ENCODE assay signal across 30 cellular contexts in genomic region chr2:160835166-160835565, GRCh38.
"Had no signal": no experiment of that assay in that cellular context is flagged by ENCODE, and none has a peak within 500 bp of the region (broad histone marks: within the 10 kb centered on the region; RNA-seq: fewer than 3 reads in every experiment).

No MANE protein-coding gene starts in this region.

- H3K4me3 ChIP-seq: esophagus squamous epithelium, gastrocnemius medialis, heart left ventricle had no signal

- H3K27ac ChIP-seq: brain microvascular endothelial cell, epithelial cell of prostate, esophagus squamous epithelium, foreskin keratinocyte, gastrocnemius medialis, heart left ventricle, WERI-Rb-1 had no signal

- H3K9me3 ChIP-seq: esophagus squamous epithelium, gastrocnemius medialis had no signal

- H3K27me3 ChIP-seq: brain microvascular endothelial cell, esophagus squamous epithelium, foreskin keratinocyte, gastrocnemius medialis, heart left ventricle had no signal

- H3K36me3 ChIP-seq: brain microvascular endothelial cell, esophagus squamous epithelium, gastrocnemius medialis, heart left ventricle, WERI-Rb-1 had no signal

- DNase-seq: activated B cell treated with CpG ODN at 0.5 μM for 24 hours; activated CD4-positive, alpha-beta T cell treated with anti-CD3 and anti-CD28 coated beads for 48 hours; activated CD4-positive, alpha-beta T cell treated with anti-CD3 and anti-CD28 coated beads, Interleukin-2, amount 50 U/mL, for 1 hour; activated CD4-positive, alpha-beta T cell treated with anti-CD3 and anti-CD28 coated beads, Interleukin-2, amount 50 U/mL, for 48 hours; activated CD8-positive, alpha-beta memory T cell treated with anti-CD3 and anti-CD28 coated beads for 24 hours; activated CD8-positive, alpha-beta T cell treated with anti-CD3 and anti-CD28 coated beads for 36 hours; activated effector memory CD4-positive, alpha-beta T cell treated with Interleukin-2 at 50 U/mL for 16 hours; activated gamma-delta T cell treated with Interleukin-2 at 50 U/mL for 16 hours; activated naive CD4-positive, alpha-beta T cell treated with anti-CD3 and anti-CD28 coated beads, Interleukin-2, amount 50 U/mL, for 16 hours; activated naive CD4-positive, alpha-beta T cell treated with Interleukin-2 at 50 U/mL for 16 hours; activated T-cell treated with anti-CD3 and anti-CD28 coated beads, Interleukin-2, amount 50 U/mL, for 4 hours; amniotic stem cell; anterior cingulate cortex; brain microvascular endothelial cell; caudate nucleus; cortex of kidney; dermis blood vessel endothelial cell; effector CD4-positive, alpha-beta T cell; esophagus squamous epithelium; foreskin keratinocyte; gastrocnemius medialis; glutamatergic neuron; heart left ventricle; T-helper 1 cell; T-helper 17 cell; T1000; WERI-Rb-1 had no signal

- H3K4me1 ChIP-seq: esophagus squamous epithelium, gastrocnemius medialis, heart left ventricle had no signal

- ATAC-seq: activated CD4-positive, CD25-positive, alpha-beta regulatory T cell treated with anti-CD3 and anti-CD28 coated beads, Interleukin-2, amount 50 U/mL, for 24 hours; activated CD8-positive, alpha-beta T cell treated with anti-CD3 and anti-CD28 coated beads for 36 hours; activated T-cell treated with anti-CD3 and anti-CD28 coated beads, Interleukin-2, amount 50 U/mL, for 4 hours; activated T-helper 17 cell treated with anti-CD3 and anti-CD28 coated beads, Interleukin-2, amount 50 U/mL, for 72 hours; foreskin keratinocyte; gastrocnemius medialis; heart left ventricle; T-helper 17 cell had no signal
